ENCODE assay signal across 14 cellular contexts in genomic region chr16:23950898-23951297, GRCh38.
A peak's percentile ranks its signal among the peaks of the same experiment; 100 is the strongest.
DNase-seq lines count a peak whose midpoint lies in the region; ATAC-seq, FAIRE-seq and TF ChIP-seq lines count a peak whose summit lies in the region.
"Had no signal": no experiment of that assay in that cellular context is flagged by ENCODE, and none has a peak within 500 bp of the region (broad histone marks: within the 10 kb centered on the region; RNA-seq: fewer than 3 reads in every experiment).

No MANE protein-coding gene starts in this region.

- peak overlapping the region; percentile 48 to 84 (median 79) for H3K4me3 Mint-ChIP-seq in CD4-positive, CD25-positive, alpha-beta regulatory T cell

- peak overlapping the region; percentile 80 for H3K27ac ChIP-seq in CD4-positive, CD25-positive, alpha-beta regulatory T cell (ENCODE audit: insufficient read depth, low read length, poor library complexity, severe bottlenecking)
- H3K27ac ChIP-seq in lower lobe of right lung: peak overlapping the region; percentile 46
- H3K27ac ChIP-seq: foreskin keratinocyte had no signal

- TF ChIP-seq CTCF in lower lobe of right lung (IDR thresholded peaks at IDR 0.05): no peak

- TF ChIP-seq POLR2A in GM12892 (IDR thresholded peaks at IDR 0.05; ENCODE audit: low read depth, low read length): no peak

- H3K36me3 Mint-ChIP-seq in CD4-positive, CD25-positive, alpha-beta regulatory T cell: peaks cover 5% of the 10 kb centered on the region

- H3K9me3 Mint-ChIP-seq in CD4-positive, CD25-positive, alpha-beta regulatory T cell: peaks cover 0 to 2% (median 0%) of the 10 kb centered on the region in 7 donors

- H3K27me3 Mint-ChIP-seq in CD4-positive, CD25-positive, alpha-beta regulatory T cell: no peaks in the 10 kb centered on the region

- no peaks in the 10 kb centered on the region for H3K27me3 ChIP-seq in CD4-positive, CD25-positive, alpha-beta regulatory T cell (ENCODE audit: control insufficient read depth, insufficient read depth, low read length)
- H3K27me3 ChIP-seq in lower lobe of right lung (ENCODE audit: low read depth) (no peaks in the 10 kb centered on the region), MG63 (peaks cover 5% of the 10 kb centered on the region; the same call in 1 of the 2 replicates)
- H3K27me3 ChIP-seq: foreskin keratinocyte had no signal

- FAIRE-seq in GM12892 (lab: Jason Lieb, UNC): peak; percentile 44
- FAIRE-seq: keratinocyte had no signal

- peaks cover 67% of the 10 kb centered on the region for H3K4me1 ChIP-seq in CD4-positive, CD25-positive, alpha-beta regulatory T cell (ENCODE audit: control insufficient read depth, insufficient read depth, low read length, poor library complexity, severe bottlenecking)
- peaks cover 14% of the 10 kb centered on the region for H3K4me1 ChIP-seq in lower lobe of right lung
- H3K4me1 ChIP-seq: Caco-2, foreskin keratinocyte had no signal

- H3K4me1 Mint-ChIP-seq in CD4-positive, CD25-positive, alpha-beta regulatory T cell: peaks cover 29 to 97% (median 74%) of the 10 kb centered on the region in 4 donors

- intact Hi-C loops in lower lobe of right lung (cut with DNase I): no loop called here

- ATAC-seq in CD4-positive, CD25-positive, alpha-beta regulatory T cell (ENCODE audit: low read depth in 2 of 2): no peak
- ATAC-seq in lower lobe of right lung (no peak), HG03520 (IDR thresholded peaks at IDR 0.05; ENCODE audit: unreplicated experiment) (no peak)
- ATAC-seq: foreskin keratinocyte, SK-N-SH treated with all-trans-retinoic acid at 6 μM for 48 hours had no signal

- peak in 1 of 3 donors; percentile 35 for DNase-seq in CD4-positive, CD25-positive, alpha-beta regulatory T cell
- DNase-seq in GM12892 (ENCODE audit: insufficient read length) (no peak), lower lobe of right lung (no peak), ureter (ENCODE audit: low spot score) (no peak), NCI-H774 (lab: John Stamatoyannopoulos, UW) (no peak), MG63 (no peak)
- peak; percentile 47 to 56 for DNase-seq in activated T-cell treated with anti-CD3 and anti-CD28 coated beads, Interleukin-2, amount 50 U/mL, for 48 hours
- DNase-seq: amniotic stem cell, Caco-2, foreskin keratinocyte, NCI-H2081 had no signal

- H3K9me3 ChIP-seq in CD4-positive, CD25-positive, alpha-beta regulatory T cell (ENCODE audit: control insufficient read depth in 2 of 2, low read length in 2 of 2): no peaks in the 10 kb centered on the region
- H3K9me3 ChIP-seq in lower lobe of right lung (no peaks in the 10 kb centered on the region), MG63 (no peaks in the 10 kb centered on the region)
- H3K9me3 ChIP-seq: Caco-2 had no signal

- peak overlapping the region; percentile 92 to 99 (median 96) for H3K27ac Mint-ChIP-seq in CD4-positive, CD25-positive, alpha-beta regulatory T cell

- no peaks in the 10 kb centered on the region for H3K36me3 ChIP-seq in CD4-positive, CD25-positive, alpha-beta regulatory T cell (ENCODE audit: control insufficient read depth, insufficient read depth, low read length)
- no peaks in the 10 kb centered on the region for H3K36me3 ChIP-seq in lower lobe of right lung
- H3K36me3 ChIP-seq in MG63: no peaks in the 10 kb centered on the region

- peak overlapping the region; percentile 54 for H3K4me3 ChIP-seq in CD4-positive, CD25-positive, alpha-beta regulatory T cell (ENCODE audit: low read depth, low read length)
- H3K4me3 ChIP-seq in lower lobe of right lung (no peak overlapping the region), MG63 (no peak overlapping the region)

Comparison
In these comparisons a context has a peak if more than half of its experiments do, and no peak if none do; other contexts are left out.
1. DNase-seq: peak in activated T-cell treated with anti-CD3 and anti-CD28 coated beads, Interleukin-2, amount 50 U/mL, for 48 hours (2 of 2); none in GM12892 (single experiment), lower lobe of right lung (single experiment), ureter (single experiment), NCI-H774 (single experiment) and MG63 (single experiment).